29 cellular contexts compared by ENCODE assay signal in the genomic region with DNA sequence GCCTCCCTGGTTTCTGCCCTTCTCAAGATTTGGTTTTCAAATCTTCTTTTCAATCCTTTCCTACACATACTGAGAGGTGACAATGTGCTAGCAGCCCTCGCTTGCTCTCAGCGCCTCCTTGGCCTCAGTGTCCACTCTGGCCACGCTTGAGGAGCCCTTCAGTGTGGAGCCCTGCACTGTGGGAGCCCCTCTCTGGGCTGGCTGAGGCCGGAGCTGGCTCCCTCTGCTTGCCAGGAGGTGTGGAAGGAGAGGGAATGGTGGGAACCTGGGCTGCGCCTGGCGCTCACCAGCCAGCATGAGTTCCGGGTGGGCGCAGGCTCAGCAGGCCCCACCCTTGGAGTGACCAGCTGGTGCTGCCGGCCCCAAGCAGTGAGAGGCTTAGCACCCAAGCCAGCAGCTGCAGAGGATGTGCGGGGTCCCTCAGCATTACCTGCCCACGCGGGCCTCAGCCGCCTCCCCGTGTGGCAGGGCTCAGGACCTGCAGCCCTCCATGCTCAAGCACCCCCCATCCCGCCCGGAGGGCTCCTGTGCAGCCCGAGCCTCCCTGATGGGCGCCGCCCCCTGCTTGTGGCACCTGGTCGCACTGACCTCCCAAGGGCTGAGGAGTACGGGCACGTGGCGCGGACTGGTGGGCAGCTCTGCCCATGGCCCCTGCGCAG.
"Had no signal": no experiment of that assay in that cellular context is flagged by ENCODE, and none has a peak within 500 bp of the region (broad histone marks: within the 10 kb centered on the region; RNA-seq: fewer than 3 reads in every experiment).

No MANE protein-coding gene starts in this region.

- H3K27ac ChIP-seq: colonic mucosa, epithelial cell of prostate, gastrocnemius medialis, left lung, ovary, stomach, thyroid gland had no signal

- H3K4me1 ChIP-seq: colonic mucosa, gastrocnemius medialis, left lung, stomach, thyroid gland had no signal

- H3K36me3 Mint-ChIP-seq: mesothelial cell of epicardium; naive B cell; stimulated activated naive B cell treated with anti-CD40 and anti-IgM and Interleukin-4, amounts not matched to agents 10 μg/mL and 1 μg/mL and 100 μg/mL, for 72 hours had no signal

- ATAC-seq: esophagus mucosa; gastrocnemius medialis; left cardiac atrium; left lung; mucosa of descending colon; sciatic nerve; stimulated activated naive B cell treated with anti-CD40 and anti-IgM and Interleukin-4, amounts not matched to agents 10 μg/mL and 1 μg/mL and 100 μg/mL, for 72 hours had no signal

- H3K9me3 ChIP-seq: colonic mucosa, gastrocnemius medialis, mucosa of descending colon, ovary, thyroid gland had no signal

- H3K27ac Mint-ChIP-seq: dendritic cell treated with granulocyte-macrophage colony-stimulating factor and Interleukin-4, amounts not matched to agents 40 ng/mL and 50 ng/mL, for 4 days; endodermal cell; mesothelial cell of epicardium; naive B cell; nephron progenitor cell; stimulated activated naive B cell treated with anti-CD40 and anti-IgM and Interleukin-4, amounts not matched to agents 10 μg/mL and 1 μg/mL and 100 μg/mL, for 72 hours had no signal

- H3K4me2 ChIP-seq: smooth muscle cell had no signal

- H3K4me3 Mint-ChIP-seq: dendritic cell treated with granulocyte-macrophage colony-stimulating factor and Interleukin-4, amounts not matched to agents 40 ng/mL and 50 ng/mL, for 4 days; endodermal cell; mesothelial cell of epicardium; naive B cell; nephron progenitor cell; stimulated activated naive B cell treated with anti-CD40 and anti-IgM and Interleukin-4, amounts not matched to agents 10 μg/mL and 1 μg/mL and 100 μg/mL, for 72 hours had no signal

- H3K36me3 ChIP-seq: colonic mucosa, gastrocnemius medialis, left lung, ovary, stomach, thyroid gland had no signal

- H3K27me3 ChIP-seq: colonic mucosa, gastrocnemius medialis, left lung, ovary, stomach, thyroid gland had no signal

- FAIRE-seq: keratinocyte had no signal

- H3K4me1 Mint-ChIP-seq: mesothelial cell of epicardium; naive B cell; nephron progenitor cell; stimulated activated naive B cell treated with anti-CD40 and anti-IgM and Interleukin-4, amounts not matched to agents 10 μg/mL and 1 μg/mL and 100 μg/mL, for 72 hours had no signal

- DNase-seq: central memory CD4-positive, alpha-beta T cell; colonic mucosa; effector CD8-positive, alpha-beta T cell; endodermal cell; foreskin fibroblast; gastrocnemius medialis; head of caudate nucleus; left cardiac atrium; mesenchymal stem cell; mucosa of descending colon; naive B cell; nephron progenitor cell; occipital lobe; retina; stimulated activated CD4-positive, alpha-beta T cell treated with anti-CD3 and anti-CD28 coated beads, Interleukin-2, amount 100 ng/mL, for 24 hours; stimulated activated CD4-positive, alpha-beta T cell treated with anti-CD3 and anti-CD28 coated beads, Interleukin-4, amount 100 ng/mL, for 24 hours; stimulated activated naive B cell treated with anti-CD40 and anti-IgM and Interleukin-4, amounts not matched to agents 10 μg/mL and 1 μg/mL and 100 μg/mL, for 72 hours; stomach; thyroid gland; trophoblast cell had no signal

- H3K4me3 ChIP-seq: colonic mucosa, gastrocnemius medialis, left lung, mucosa of descending colon, ovary, smooth muscle cell, stomach, thyroid gland had no signal

- H3K27me3 Mint-ChIP-seq: dendritic cell treated with granulocyte-macrophage colony-stimulating factor and Interleukin-4, amounts not matched to agents 40 ng/mL and 50 ng/mL, for 4 days; naive B cell; stimulated activated naive B cell treated with anti-CD40 and anti-IgM and Interleukin-4, amounts not matched to agents 10 μg/mL and 1 μg/mL and 100 μg/mL, for 72 hours had no signal
